ENCODE assay signal across 24 cellular contexts in the genomic region with DNA sequence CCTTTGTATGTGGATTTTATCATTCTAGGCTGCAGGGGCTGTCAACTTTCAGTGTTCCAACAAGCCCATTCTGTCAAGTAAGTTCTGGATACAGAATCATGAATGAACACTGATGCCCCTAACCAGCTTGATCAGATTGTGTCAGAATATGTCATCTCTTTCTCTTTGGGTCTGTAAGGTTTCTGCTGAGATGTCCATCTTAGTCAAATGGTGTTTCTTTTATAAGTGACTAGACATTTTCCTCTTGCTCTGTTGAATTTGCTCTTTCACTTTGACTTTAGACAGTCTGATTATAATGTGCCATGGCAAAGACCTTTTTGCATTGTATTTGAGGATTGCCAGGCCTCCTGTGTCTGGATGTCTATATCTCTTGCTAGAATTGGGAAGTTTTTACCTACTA.
"Had no signal": no experiment of that assay in that cellular context is flagged by ENCODE, and none has a peak within 500 bp of the region (broad histone marks: within the 10 kb centered on the region; RNA-seq: fewer than 3 reads in every experiment).

No MANE protein-coding gene starts in this region.

- H3K4me1 Mint-ChIP-seq: neural crest cell had no signal

- H3K27me3 Mint-ChIP-seq: central memory CD8-positive, alpha-beta T cell; naive thymus-derived CD8-positive, alpha-beta T cell had no signal

- H3K4me3 Mint-ChIP-seq: central memory CD8-positive, alpha-beta T cell; naive thymus-derived CD8-positive, alpha-beta T cell; neural crest cell; T-cell had no signal

- DNase-seq: activated CD4-positive, alpha-beta T cell treated with anti-CD3 and anti-CD28 coated beads, Interleukin-2, amount 50 U/mL, for 1 hour; activated CD4-positive, CD25-positive, alpha-beta regulatory T cell; activated CD8-positive, alpha-beta memory T cell treated with anti-CD3 and anti-CD28 coated beads for 24 hours; activated gamma-delta T cell; activated naive CD4-positive, alpha-beta T cell treated with anti-CD3 and anti-CD28 coated beads, Interleukin-2, amount 50 U/mL, for 16 hours; anterior cingulate cortex; effector CD8-positive, alpha-beta T cell; esophagus squamous epithelium; foreskin melanocyte; heart right ventricle; mesenchymal stem cell; naive thymus-derived CD8-positive, alpha-beta T cell; nucleus accumbens; pancreas; retina; sigmoid colon; small intestine; stimulated activated CD4-positive, alpha-beta T cell treated with anti-CD3 and anti-CD28 coated beads, Interleukin-4, amount 100 ng/mL, for 4 hours; stimulated activated CD8-positive, alpha-beta memory T cell treated with anti-CD3 and anti-CD28 coated beads, Interleukin-4, amount 100 ng/mL, for 48 hours; stimulated activated naive CD4-positive, alpha-beta T cell; T-cell; trophoblast cell had no signal

- ATAC-seq: heart right ventricle; naive thymus-derived CD8-positive, alpha-beta T cell; pancreas; T-cell had no signal

- H3K36me3 Mint-ChIP-seq: T-cell had no signal

- H3K9me3 Mint-ChIP-seq: central memory CD8-positive, alpha-beta T cell had no signal

- H3K27ac Mint-ChIP-seq: naive thymus-derived CD8-positive, alpha-beta T cell; T-cell had no signal
